ENCODE assay signal across 17 cellular contexts in the genomic region with DNA sequence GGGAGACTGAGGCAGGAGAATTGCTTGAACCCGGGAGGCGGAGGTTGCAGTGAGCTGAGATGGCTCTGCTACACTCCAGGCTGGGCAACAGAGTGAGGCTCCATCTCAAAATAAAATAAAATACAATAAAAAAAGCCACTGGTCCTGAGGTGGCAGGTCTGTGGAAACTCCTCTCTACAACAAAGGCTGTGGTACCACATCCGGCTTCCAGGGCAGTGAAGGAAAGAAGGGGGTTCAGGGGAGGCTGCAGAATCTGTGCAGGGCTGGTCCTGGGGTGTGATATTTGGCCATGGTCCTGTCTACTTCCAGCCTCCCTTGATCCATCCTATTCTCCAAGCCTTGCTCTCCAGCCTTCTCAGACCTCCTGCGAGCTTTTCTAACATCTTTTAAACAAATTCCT. TPM values are rescaled to one million over a fixed set of nuclear protein-coding genes. Genes with fewer than 3 reads are reported as not detected.
DNase-seq lines count a peak whose midpoint lies in the region; ATAC-seq, FAIRE-seq and TF ChIP-seq lines count a peak whose summit lies in the region.
"Had no signal": no experiment of that assay in that cellular context is flagged by ENCODE, and none has a peak within 500 bp of the region (broad histone marks: within the 10 kb centered on the region; RNA-seq: fewer than 3 reads in every experiment).

No MANE protein-coding gene starts in this region.

- TF ChIP-seq CTCF in astrocyte (IDR thresholded peaks at IDR 0.05; ENCODE audit: insufficient read depth, low read depth, low read length) (no peak), gastrocnemius medialis (IDR thresholded peaks at IDR 0.05 in 4 of 5, conservative IDR thresholded peaks at IDR 0.05 in 1 of 5) (no peak), brain microvascular endothelial cell (IDR thresholded peaks at IDR 0.05; ENCODE audit: low read depth, low read length, missing control alignments) (no peak), type B pancreatic cell (conservative IDR thresholded peaks at IDR 0.05) (no peak)

- H3K27ac ChIP-seq in astrocyte (ENCODE audit: low read depth, low read length) (no peak overlapping the region), gastrocnemius medialis (no peak overlapping the region), brain microvascular endothelial cell (no peak overlapping the region)
- H3K27ac ChIP-seq: breast epithelium, foreskin keratinocyte, SJSA1, tibial nerve had no signal

- H4K20me1 ChIP-seq in astrocyte (ENCODE audit: insufficient read depth, low read length): no peaks in the 10 kb centered on the region

- peak overlapping the region; percentile 77 for H3K27ac Mint-ChIP-seq in activated CD4-positive, alpha-beta memory T cell treated with anti-CD3 and anti-CD28 coated beads for 36 hours
- H3K27ac Mint-ChIP-seq in astrocyte (ENCODE audit: unreplicated experiment): no peak overlapping the region
- no peak overlapping the region for H3K27ac Mint-ChIP-seq in type B pancreatic cell
- H3K27ac Mint-ChIP-seq: nephron had no signal

- H3K4me3 ChIP-seq in astrocyte (ENCODE audit: insufficient read depth, low read depth, low read length) (no peak overlapping the region), gastrocnemius medialis (no peak overlapping the region), brain microvascular endothelial cell (ENCODE audit: low read depth, low read length) (no peak overlapping the region)
- H3K4me3 ChIP-seq: breast epithelium, SJSA1, tibial nerve had no signal

- peak; percentile 22 for DNase-seq in stimulated activated CD4-positive, alpha-beta T cell treated with anti-CD3 and anti-CD28 coated beads, Interleukin-4, amount 100 ng/mL, for 24 hours
- no peak for DNase-seq in stimulated activated CD4-positive, alpha-beta T cell treated with anti-CD3 and anti-CD28 coated beads, Interleukin-2, amount 100 ng/mL, for 24 hours
- DNase-seq in activated CD4-positive, alpha-beta memory T cell treated with anti-CD3 and anti-CD28 coated beads for 36 hours: peak; percentile 55
- DNase-seq in astrocyte (ENCODE audit: low read depth) (no peak), gastrocnemius medialis (no peak), brain microvascular endothelial cell (no peak), type B pancreatic cell (ENCODE audit: extremely low spot score, unreplicated experiment) (no peak)
- DNase-seq: foreskin keratinocyte, NCI-H146, NCI-H345 had no signal

- no peak for FAIRE-seq in astrocyte (lab: Jason Lieb, UNC)

- intact Hi-C loops in activated CD4-positive, alpha-beta memory T cell treated with anti-CD3 and anti-CD28 coated beads for 36 hours (cut with micrococcal nuclease): no loop called here
- intact Hi-C loops in gastrocnemius medialis (cut with DNase I; ENCODE audit: low total_unique reads): no loop called here

- H2AFZ ChIP-seq in astrocyte (ENCODE audit: low read depth, low read length): no peak overlapping the region

- POLR2A ChIA-PET in activated CD4-positive, alpha-beta memory T cell treated with anti-CD3 and anti-CD28 coated beads for 36 hours (lab: Charles Lee): no interaction called here

- H3K27me3 Mint-ChIP-seq in activated CD4-positive, alpha-beta memory T cell treated with anti-CD3 and anti-CD28 coated beads for 36 hours: no peaks in the 10 kb centered on the region
- H3K27me3 Mint-ChIP-seq in astrocyte (ENCODE audit: low read depth, unreplicated experiment): peaks cover 7% of the 10 kb centered on the region
- H3K27me3 Mint-ChIP-seq in type B pancreatic cell: peaks cover 16% of the 10 kb centered on the region

- peaks cover 82% of the 10 kb centered on the region for H3K4me1 Mint-ChIP-seq in activated CD4-positive, alpha-beta memory T cell treated with anti-CD3 and anti-CD28 coated beads for 36 hours (ENCODE audit: low read depth)
- H3K4me1 Mint-ChIP-seq in astrocyte (ENCODE audit: low read depth, unreplicated experiment) (peaks cover 30% of the 10 kb centered on the region), type B pancreatic cell (ENCODE audit: unreplicated experiment) (no peaks in the 10 kb centered on the region)

- peaks cover 15% of the 10 kb centered on the region for H3K4me1 ChIP-seq in astrocyte (ENCODE audit: insufficient read depth, low read length)
- no peaks in the 10 kb centered on the region for H3K4me1 ChIP-seq in gastrocnemius medialis
- H3K4me1 ChIP-seq: breast epithelium, tibial nerve had no signal

- peak overlapping the region; percentile 26 for H3K4me2 ChIP-seq in astrocyte (ENCODE audit: low read length)

- no peak overlapping the region for H3K9ac ChIP-seq in astrocyte (ENCODE audit: low read length)

- ATAC-seq in gastrocnemius medialis (no peak), GM19455 (IDR thresholded peaks at IDR 0.05; ENCODE audit: unreplicated experiment) (no peak)
- ATAC-seq: foreskin keratinocyte had no signal

- no peaks in the 10 kb centered on the region for H3K79me2 ChIP-seq in astrocyte (ENCODE audit: insufficient read depth, low read length)

- H3K9me3 ChIP-seq in astrocyte (ENCODE audit: insufficient read depth, low read depth, low read length): no peaks in the 10 kb centered on the region
- H3K9me3 ChIP-seq in gastrocnemius medialis: no peaks in the 10 kb centered on the region
- H3K9me3 ChIP-seq: breast epithelium, SJSA1 had no signal

- CTCF ChIA-PET in activated CD4-positive, alpha-beta memory T cell treated with anti-CD3 and anti-CD28 coated beads for 36 hours (lab: Charles Lee): interaction anchor here (1.0 to 4.0 kb wide), 7 partner anchors 11 to 204 kb away, joined by 3 to 48 read pairs (median 10); partner anchors contain the start of gene CEP85

- no peaks in the 10 kb centered on the region for H3K36me3 Mint-ChIP-seq in activated CD4-positive, alpha-beta memory T cell treated with anti-CD3 and anti-CD28 coated beads for 36 hours
- no peaks in the 10 kb centered on the region for H3K36me3 Mint-ChIP-seq in astrocyte (ENCODE audit: low read depth, unreplicated experiment)
- H3K36me3 Mint-ChIP-seq in type B pancreatic cell: no peaks in the 10 kb centered on the region

- H3K9me3 Mint-ChIP-seq in activated CD4-positive, alpha-beta memory T cell treated with anti-CD3 and anti-CD28 coated beads for 36 hours: peaks cover 7% of the 10 kb centered on the region
- H3K9me3 Mint-ChIP-seq in astrocyte (ENCODE audit: unreplicated experiment) (no peaks in the 10 kb centered on the region), type B pancreatic cell (peaks cover 4% of the 10 kb centered on the region)

- H3K36me3 ChIP-seq in astrocyte (ENCODE audit: insufficient read depth, low read length) (no peaks in the 10 kb centered on the region), gastrocnemius medialis (no peaks in the 10 kb centered on the region), brain microvascular endothelial cell (replicated peaks) (no peaks in the 10 kb centered on the region)
- H3K36me3 ChIP-seq: breast epithelium, SJSA1, tibial nerve had no signal

- in situ Hi-C loops in gastrocnemius medialis (cut with MboI; ENCODE audit: low sequenced_read_pairs in 4 of 4) (no loop called here), brain microvascular endothelial cell (cut with HindIII; ENCODE audit: low pct_ligation_motif_present, low sequenced_read_pairs) (no loop called here)

- no peaks in the 10 kb centered on the region for H3K27me3 ChIP-seq in astrocyte (ENCODE audit: insufficient read depth, low read length)
- peaks cover 0 to 2% (median 0%) of the 10 kb centered on the region in 3 donors for H3K27me3 ChIP-seq in gastrocnemius medialis
- H3K27me3 ChIP-seq in brain microvascular endothelial cell (replicated peaks): no peaks in the 10 kb centered on the region
- H3K27me3 ChIP-seq: breast epithelium, foreskin keratinocyte, SJSA1 had no signal

- H3K4me3 Mint-ChIP-seq in activated CD4-positive, alpha-beta memory T cell treated with anti-CD3 and anti-CD28 coated beads for 36 hours: peak overlapping the region; percentile 24
- H3K4me3 Mint-ChIP-seq in astrocyte (ENCODE audit: unreplicated experiment): no peak overlapping the region
- H3K4me3 Mint-ChIP-seq in type B pancreatic cell: no peak overlapping the region
- H3K4me3 Mint-ChIP-seq: nephron had no signal

- no peak for TF ChIP-seq POLR2A in gastrocnemius medialis (IDR thresholded peaks at IDR 0.05)

RNA-seq across cellular contexts. Expression of gene ZNF683, which starts 0.7 kb away (rescaled TPM):
- not detected for total RNA-seq in activated CD4-positive, alpha-beta memory T cell treated with anti-CD3 and anti-CD28 coated beads for 36 hours
- total RNA-seq in astrocyte (not detected in 2 replicates), gastrocnemius medialis (not detected), type B pancreatic cell (ENCODE audit: low replicate concordance) (not detected in 2 replicates)
- total RNA-seq: foreskin keratinocyte, lower leg skin, pulmonary artery endothelial cell, SJSA1, tibial nerve had no signal

RNA-seq across cellular contexts. Expression of gene CRYBG2, which starts 19.4 kb away (rescaled TPM):
- 1 to 10 TPM; 1.3 to 1.6 TPM for total RNA-seq in activated CD4-positive, alpha-beta memory T cell treated with anti-CD3 and anti-CD28 coated beads for 36 hours
- total RNA-seq in astrocyte: 1.8 and 5.3 TPM in 2 replicates
- not detected for total RNA-seq in gastrocnemius medialis
- 20.0 and 67.7 TPM in 2 replicates for total RNA-seq in type B pancreatic cell (ENCODE audit: low replicate concordance)
- total RNA-seq: pulmonary artery endothelial cell, SJSA1 had no signal

RNA-seq across cellular contexts. Expression of gene LIN28A, which starts 37.3 kb away (rescaled TPM):
- not detected for total RNA-seq in activated CD4-positive, alpha-beta memory T cell treated with anti-CD3 and anti-CD28 coated beads for 36 hours
- total RNA-seq in astrocyte: 16.7 and 43.7 TPM in 2 replicates
- total RNA-seq in gastrocnemius medialis: not detected
- total RNA-seq in type B pancreatic cell (ENCODE audit: low replicate concordance): 3.1 and 26.2 TPM in 2 replicates
- total RNA-seq: breast epithelium, foreskin keratinocyte, lower leg skin, pulmonary artery endothelial cell, SJSA1, tibial nerve had no signal

RNA-seq across cellular contexts. Expression of gene CD52, which starts 55.5 kb away (rescaled TPM):
- 100 to 1,000 TPM; 261 to 291 TPM for total RNA-seq in activated CD4-positive, alpha-beta memory T cell treated with anti-CD3 and anti-CD28 coated beads for 36 hours
- total RNA-seq in astrocyte (1.9 TPM in 1 of 2 replicates, not detected in the other), gastrocnemius medialis (1 to 10 TPM in 2 of 4 donors, not detected in 2; 1.4 to 2.8 TPM), type B pancreatic cell (ENCODE audit: low replicate concordance) (0.75 and 0.93 TPM in 2 replicates)
- total RNA-seq: pulmonary artery endothelial cell, SJSA1 had no signal

RNA-seq across cellular contexts. Expression of gene DHDDS, which starts 58.8 kb away (rescaled TPM):
- total RNA-seq in activated CD4-positive, alpha-beta memory T cell treated with anti-CD3 and anti-CD28 coated beads for 36 hours: 10 to 100 TPM; 41.9 to 45.5 TPM
- 87.2 and 94.4 TPM in 2 replicates for total RNA-seq in astrocyte
- total RNA-seq in gastrocnemius medialis: 10 to 100 TPM; 12.1 to 30.7 (median 22.3) TPM
- total RNA-seq in type B pancreatic cell (ENCODE audit: low replicate concordance): 46.5 and 68.6 TPM in 2 replicates

Comparison
In these comparisons a context has a peak if more than half of its experiments do, and no peak if none do; other contexts are left out.
1. DNase-seq: peak in stimulated activated CD4-positive, alpha-beta T cell treated with anti-CD3 and anti-CD28 coated beads, Interleukin-4, amount 100 ng/mL, for 24 hours (single experiment) and activated CD4-positive, alpha-beta memory T cell treated with anti-CD3 and anti-CD28 coated beads for 36 hours (single experiment); none in stimulated activated CD4-positive, alpha-beta T cell treated with anti-CD3 and anti-CD28 coated beads, Interleukin-2, amount 100 ng/mL, for 24 hours (0 of 2), astrocyte (single experiment), gastrocnemius medialis (0 of 2), brain microvascular endothelial cell (single experiment) and type B pancreatic cell (single experiment).